In genomic region chr10:3748484-3748883, GRCh38 we compare ENCODE assay signal across 20 cellular contexts. TPM values are rescaled to one million over a fixed set of nuclear protein-coding genes. Genes with fewer than 3 reads are reported as not detected.
DNase-seq lines count a peak whose midpoint lies in the region; ATAC-seq and FAIRE-seq lines count a peak whose summit lies in the region.
"Had no signal": no experiment of that assay in that cellular context is flagged by ENCODE, and none has a peak within 500 bp of the region (broad histone marks: within the 10 kb centered on the region; RNA-seq: fewer than 3 reads in every experiment).

No MANE protein-coding gene starts in this region.

- peak; percentile 49 for DNase-seq in activated CD4-positive, alpha-beta T cell treated with anti-CD3 and anti-CD28 coated beads, Interleukin-2, amount 10 ng/mL, durations not matched to agents 24 days and 14 days
- no peak for DNase-seq in activated CD4-positive, alpha-beta T cell treated with anti-CD3 and anti-CD28 coated beads, Interleukin-2, amount 50 U/mL, for 1 hour
- peak; percentile 57 for DNase-seq in RCC 7860 (ENCODE audit: low spot score)
- peak; percentile 63 for DNase-seq in kidney glomerular epithelial cell (lab: John Stamatoyannopoulos, UW)
- DNase-seq in NCI-H187 treated with DMSO at 0.1 percent for 48 hours (lab: John Stamatoyannopoulos, UW): no peak
- DNase-seq in G401 (ENCODE audit: low spot score): no peak
- DNase-seq: activated CD4-positive, CD25-positive, alpha-beta regulatory T cell; effector CD4-positive, alpha-beta T cell; glutamatergic neuron; GOT3; Kasumi-1; lower lobe of right lung; NCI-H1092; NCI-H82; stimulated activated naive CD8-positive, alpha-beta T cell treated with anti-CD3 and anti-CD28 coated beads, Interleukin-15, Interleukin-2, amounts not matched to agents 100 U/mL and 50 U/mL, for 24 hours had no signal

- intact Hi-C loops in activated CD4-positive, alpha-beta T cell treated with anti-CD3 and anti-CD28 coated beads, Interleukin-2, amount 10 ng/mL, durations not matched to agents 24 days and 14 days (cut with micrococcal nuclease): no loop called here

- H3K9me3 Mint-ChIP-seq in activated CD4-positive, alpha-beta T cell treated with anti-CD3 and anti-CD28 coated beads, Interleukin-2, amount 10 ng/mL, durations not matched to agents 24 days and 14 days: peaks cover 4% of the 10 kb centered on the region
- H3K9me3 Mint-ChIP-seq in stimulated activated memory B cell treated with anti-CD40 and anti-IgM and Interleukin-4, amounts not matched to agents 10 μg/mL and 1 μg/mL and 100 μg/mL, for 72 hours: no peaks in the 10 kb centered on the region
- H3K9me3 Mint-ChIP-seq: activated T-helper 17 cell treated with anti-CD3 and anti-CD28 coated beads, Interleukin-2, amount 50 U/mL, for 72 hours had no signal

- peak; percentile 17 for FAIRE-seq in RCC 7860 (lab: Jason Lieb, UNC)
- FAIRE-seq: A549, D721Med had no signal

- no peak for ATAC-seq in stimulated activated memory B cell treated with anti-CD40 and anti-IgM and Interleukin-4, amounts not matched to agents 10 μg/mL and 1 μg/mL and 100 μg/mL, for 72 hours
- ATAC-seq in GM18870 (IDR thresholded peaks at IDR 0.05; ENCODE audit: unreplicated experiment): no peak
- ATAC-seq: A549; activated T-helper 17 cell treated with anti-CD3 and anti-CD28 coated beads, Interleukin-2, amount 50 U/mL, for 72 hours; stimulated activated naive CD8-positive, alpha-beta T cell treated with anti-CD3 and anti-CD28 coated beads, Interleukin-15, Interleukin-2, amounts not matched to agents 100 U/mL and 50 U/mL, for 24 hours had no signal

- no peaks in the 10 kb centered on the region for H3K36me3 Mint-ChIP-seq in activated CD4-positive, alpha-beta T cell treated with anti-CD3 and anti-CD28 coated beads, Interleukin-2, amount 10 ng/mL, durations not matched to agents 24 days and 14 days (ENCODE audit: low read depth)
- H3K36me3 Mint-ChIP-seq in stimulated activated memory B cell treated with anti-CD40 and anti-IgM and Interleukin-4, amounts not matched to agents 10 μg/mL and 1 μg/mL and 100 μg/mL, for 72 hours: no peaks in the 10 kb centered on the region

- H3K27me3 Mint-ChIP-seq in activated CD4-positive, alpha-beta T cell treated with anti-CD3 and anti-CD28 coated beads, Interleukin-2, amount 10 ng/mL, durations not matched to agents 24 days and 14 days: no peaks in the 10 kb centered on the region
- no peaks in the 10 kb centered on the region for H3K27me3 Mint-ChIP-seq in stimulated activated memory B cell treated with anti-CD40 and anti-IgM and Interleukin-4, amounts not matched to agents 10 μg/mL and 1 μg/mL and 100 μg/mL, for 72 hours
- H3K27me3 Mint-ChIP-seq: activated T-helper 17 cell treated with anti-CD3 and anti-CD28 coated beads, Interleukin-2, amount 50 U/mL, for 72 hours had no signal

- no peak overlapping the region for H3K4me3 Mint-ChIP-seq in activated CD4-positive, alpha-beta T cell treated with anti-CD3 and anti-CD28 coated beads, Interleukin-2, amount 10 ng/mL, durations not matched to agents 24 days and 14 days
- no peak overlapping the region for H3K4me3 Mint-ChIP-seq in stimulated activated memory B cell treated with anti-CD40 and anti-IgM and Interleukin-4, amounts not matched to agents 10 μg/mL and 1 μg/mL and 100 μg/mL, for 72 hours
- H3K4me3 Mint-ChIP-seq: activated T-helper 17 cell treated with anti-CD3 and anti-CD28 coated beads, Interleukin-2, amount 50 U/mL, for 72 hours had no signal

- no peak overlapping the region for H3K27ac Mint-ChIP-seq in activated CD4-positive, alpha-beta T cell treated with anti-CD3 and anti-CD28 coated beads, Interleukin-2, amount 10 ng/mL, durations not matched to agents 24 days and 14 days
- H3K27ac Mint-ChIP-seq in stimulated activated memory B cell treated with anti-CD40 and anti-IgM and Interleukin-4, amounts not matched to agents 10 μg/mL and 1 μg/mL and 100 μg/mL, for 72 hours: peak overlapping the region; percentile 71
- H3K27ac Mint-ChIP-seq: activated T-helper 17 cell treated with anti-CD3 and anti-CD28 coated beads, Interleukin-2, amount 50 U/mL, for 72 hours had no signal

- in situ Hi-C loops in G401 (cut with HindIII; ENCODE audit: low sequenced_read_pairs): no loop called here

- H3K4me1 Mint-ChIP-seq in activated CD4-positive, alpha-beta T cell treated with anti-CD3 and anti-CD28 coated beads, Interleukin-2, amount 10 ng/mL, durations not matched to agents 24 days and 14 days: peaks cover 10% of the 10 kb centered on the region
- H3K4me1 Mint-ChIP-seq in stimulated activated memory B cell treated with anti-CD40 and anti-IgM and Interleukin-4, amounts not matched to agents 10 μg/mL and 1 μg/mL and 100 μg/mL, for 72 hours: peaks cover 17% of the 10 kb centered on the region
- H3K4me1 Mint-ChIP-seq: activated T-helper 17 cell treated with anti-CD3 and anti-CD28 coated beads, Interleukin-2, amount 50 U/mL, for 72 hours had no signal

RNA-seq across cellular contexts. Expression of gene KLF6, which starts 36.5 kb away (rescaled TPM):
- 116 and 127 TPM in 2 replicates for total RNA-seq in activated CD4-positive, alpha-beta T cell treated with anti-CD3 and anti-CD28 coated beads, Interleukin-2, amount 10 ng/mL, durations not matched to agents 24 days and 14 days
- total RNA-seq in G401 (2014; rRNA removed; shearing (Covaris generic)): 25.8 and 35.8 TPM in 2 replicates

Comparison
In these comparisons a context has a peak if more than half of its experiments do, and no peak if none do; other contexts are left out.
1. DNase-seq: peak in activated CD4-positive, alpha-beta T cell treated with anti-CD3 and anti-CD28 coated beads, Interleukin-2, amount 10 ng/mL, durations not matched to agents 24 days and 14 days (single experiment), RCC 7860 (single experiment) and kidney glomerular epithelial cell (single experiment); none in activated CD4-positive, alpha-beta T cell treated with anti-CD3 and anti-CD28 coated beads, Interleukin-2, amount 50 U/mL, for 1 hour (single experiment), NCI-H187 treated with DMSO at 0.1 percent for 48 hours (single experiment) and G401 (single experiment).